In the genomic region with DNA sequence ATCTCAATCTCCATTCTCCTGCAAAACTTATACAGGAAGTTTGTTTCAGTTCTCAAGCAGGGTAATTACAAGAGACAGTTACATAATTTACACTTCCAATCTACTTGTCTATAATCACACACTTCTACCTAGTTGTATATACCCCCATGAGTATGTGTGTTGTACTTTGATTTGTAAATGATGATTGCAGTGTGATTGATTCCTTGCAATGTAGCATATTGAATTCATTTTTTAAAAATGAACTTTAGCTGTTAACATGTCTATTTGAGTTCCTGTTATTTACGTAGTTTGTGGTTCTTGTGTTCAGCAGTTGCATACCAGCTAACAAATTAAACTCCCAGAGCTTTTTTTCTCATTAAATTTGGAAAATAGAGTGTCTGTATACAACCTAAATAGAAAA, we compare ENCODE assay signal across 17 cellular contexts.
DNase-seq lines count a peak whose midpoint lies in the region; ATAC-seq lines count a peak whose summit lies in the region.
"Had no signal": no experiment of that assay in that cellular context is flagged by ENCODE, and none has a peak within 500 bp of the region (broad histone marks: within the 10 kb centered on the region; RNA-seq: fewer than 3 reads in every experiment).

No MANE protein-coding gene starts in this region.

- no peak overlapping the region for H3K4me2 ChIP-seq in Karpas-422 (ENCODE audit: low read depth, low read length, poor library complexity, severe bottlenecking)
- H3K4me2 ChIP-seq: PC-9 had no signal

- H3K36me3 ChIP-seq in Karpas-422 (ENCODE audit: insufficient read depth, low read length): 0 out of 2 replicates have a peak, but pooled peaks cover 3% of the 10 kb centered on the region
- H3K36me3 ChIP-seq in SJCRH30: no peaks in the 10 kb centered on the region

- ATAC-seq in effector memory CD8-positive, alpha-beta T cell (replicated peaks): peak; percentile 61
- ATAC-seq in stimulated activated effector memory CD8-positive, alpha-beta T cell treated with anti-CD3 and anti-CD28 coated beads, Interleukin-12 subunit alpha, Interleukin-12 subunit beta, amount 100 ng/mL, for 72 hours: no peak
- ATAC-seq: HCT116 had no signal

- peaks cover 43% of the 10 kb centered on the region for H3K4me1 Mint-ChIP-seq in activated naive CD4-positive, alpha-beta T cell treated with anti-CD3 and anti-CD28 coated beads, Interleukin-2, amount 50 U/mL, for 24 hours
- H3K4me1 Mint-ChIP-seq in effector memory CD8-positive, alpha-beta T cell (ENCODE audit: low read depth in 2 of 2): peaks cover 25 to 33% of the 10 kb centered on the region in 2 donors
- peaks cover 37% of the 10 kb centered on the region for H3K4me1 Mint-ChIP-seq in stimulated activated effector memory CD8-positive, alpha-beta T cell treated with anti-CD3 and anti-CD28 coated beads, Interleukin-12 subunit alpha, Interleukin-12 subunit beta, amount 100 ng/mL, for 72 hours

- H3K9me3 Mint-ChIP-seq in activated naive CD4-positive, alpha-beta T cell treated with anti-CD3 and anti-CD28 coated beads, Interleukin-2, amount 50 U/mL, for 24 hours: no peaks in the 10 kb centered on the region
- no peaks in the 10 kb centered on the region for H3K9me3 Mint-ChIP-seq in effector memory CD8-positive, alpha-beta T cell
- H3K9me3 Mint-ChIP-seq in stimulated activated effector memory CD8-positive, alpha-beta T cell treated with anti-CD3 and anti-CD28 coated beads, Interleukin-12 subunit alpha, Interleukin-12 subunit beta, amount 100 ng/mL, for 72 hours: no peaks in the 10 kb centered on the region

- H3K4me3 Mint-ChIP-seq in activated naive CD4-positive, alpha-beta T cell treated with anti-CD3 and anti-CD28 coated beads, Interleukin-2, amount 50 U/mL, for 24 hours: peak overlapping the region; percentile 58
- H3K4me3 Mint-ChIP-seq in effector memory CD8-positive, alpha-beta T cell: peak overlapping the region in 1 of 2 donors; percentile 68
- no peak overlapping the region for H3K4me3 Mint-ChIP-seq in stimulated activated effector memory CD8-positive, alpha-beta T cell treated with anti-CD3 and anti-CD28 coated beads, Interleukin-12 subunit alpha, Interleukin-12 subunit beta, amount 100 ng/mL, for 72 hours

- no peaks in the 10 kb centered on the region for H4K20me1 ChIP-seq in Karpas-422 (ENCODE audit: insufficient read depth, low read depth, low read length)

- H3K4me1 ChIP-seq in Karpas-422 (ENCODE audit: low read length) (peaks cover 32% of the 10 kb centered on the region), SJCRH30 (no peaks in the 10 kb centered on the region)

- H3K9ac ChIP-seq in Karpas-422 (ENCODE audit: low read length): no peak overlapping the region

- H3K27me3 ChIP-seq in Karpas-422 (ENCODE audit: low read length): no peaks in the 10 kb centered on the region
- no peaks in the 10 kb centered on the region for H3K27me3 ChIP-seq in SJCRH30

- peaks cover 35% of the 10 kb centered on the region for H3K79me2 ChIP-seq in Karpas-422 (ENCODE audit: low read length)

- H3K9me3 ChIP-seq in Karpas-422 (ENCODE audit: low read length) (no peaks in the 10 kb centered on the region), SJCRH30 (replicated peaks) (no peaks in the 10 kb centered on the region)

- peaks cover 6% of the 10 kb centered on the region for H3K36me3 Mint-ChIP-seq in activated naive CD4-positive, alpha-beta T cell treated with anti-CD3 and anti-CD28 coated beads, Interleukin-2, amount 50 U/mL, for 24 hours
- peaks cover 16% of the 10 kb centered on the region for H3K36me3 Mint-ChIP-seq in effector memory CD8-positive, alpha-beta T cell (ENCODE audit: insufficient read depth)
- H3K36me3 Mint-ChIP-seq in stimulated activated effector memory CD8-positive, alpha-beta T cell treated with anti-CD3 and anti-CD28 coated beads, Interleukin-12 subunit alpha, Interleukin-12 subunit beta, amount 100 ng/mL, for 72 hours: no peaks in the 10 kb centered on the region

- no peaks in the 10 kb centered on the region for H3K9me2 ChIP-seq in Karpas-422 (replicated peaks; ENCODE audit: insufficient read depth, low read length)

- DNase-seq in activated naive CD4-positive, alpha-beta T cell (lab: John Stamatoyannopoulos, UW): no peak
- DNase-seq in Karpas-422: no peak
- no peak for DNase-seq in effector memory CD8-positive, alpha-beta T cell
- no peak for DNase-seq in stimulated activated effector memory CD8-positive, alpha-beta T cell treated with anti-CD3 and anti-CD28 coated beads, Interleukin-12 subunit alpha, Interleukin-12 subunit beta, amount 100 ng/mL, for 72 hours (ENCODE audit: low spot score in 2 of 2)
- DNase-seq in AG08395 (ENCODE audit: low spot score): no peak
- DNase-seq in SJCRH30: no peak
- DNase-seq: ACHN, DMS79 treated with DMSO at 0.1 percent for 48 hours, MV-4-11, NCI-H1436, NCI-H2029, NCI-H2171 treated with DMSO at 0.1 percent for 48 hours, NCI-H446 treated with DMSO at 0.1 percent for 48 hours, NCI-H748 treated with DMSO at 0.1 percent for 48 hours, PC-9 had no signal

- H2AFZ ChIP-seq in Karpas-422 (ENCODE audit: low read length): no peak overlapping the region
- H2AFZ ChIP-seq: PC-9 had no signal

- H3K4me3 ChIP-seq in Karpas-422 (ENCODE audit: low read length): no peak overlapping the region
- no peak overlapping the region for H3K4me3 ChIP-seq in SJCRH30
- H3K4me3 ChIP-seq: PC-9 had no signal

- peak overlapping the region; percentile 79 for H3K27ac Mint-ChIP-seq in activated naive CD4-positive, alpha-beta T cell treated with anti-CD3 and anti-CD28 coated beads, Interleukin-2, amount 50 U/mL, for 24 hours
- H3K27ac Mint-ChIP-seq in effector memory CD8-positive, alpha-beta T cell: peak overlapping the region; percentile 80 to 81
- peak overlapping the region; percentile 57 for H3K27ac Mint-ChIP-seq in stimulated activated effector memory CD8-positive, alpha-beta T cell treated with anti-CD3 and anti-CD28 coated beads, Interleukin-12 subunit alpha, Interleukin-12 subunit beta, amount 100 ng/mL, for 72 hours

- H3K27me3 Mint-ChIP-seq in activated naive CD4-positive, alpha-beta T cell treated with anti-CD3 and anti-CD28 coated beads, Interleukin-2, amount 50 U/mL, for 24 hours: no peaks in the 10 kb centered on the region
- H3K27me3 Mint-ChIP-seq in effector memory CD8-positive, alpha-beta T cell: no peaks in the 10 kb centered on the region

- H3K27ac ChIP-seq in Karpas-422 (ENCODE audit: low read length): 0 out of 2 replicates have a peak overlapping the region, but pooled peaks have one; percentile 9
- H3K27ac ChIP-seq in SJCRH30: no peak overlapping the region
- H3K27ac ChIP-seq: PC-9 had no signal
